Comparison of ENCODE assay signal across 8 cellular contexts in genomic region chr9:129141066-129142041, GRCh38. TPM values are rescaled to one million over a fixed set of nuclear protein-coding genes. Genes with fewer than 3 reads are reported as not detected.
DNase-seq lines count a peak whose midpoint lies in the region; ATAC-seq and TF ChIP-seq lines count a peak whose summit lies in the region.

No MANE protein-coding gene starts in this region.

- intact Hi-C loops in posterior vena cava (cut with DNase I) = loop anchor here (5.0 to 10.0 kb wide), 4 partner anchors 36 to 356 kb away; partner anchors contain the start of gene IER5L (in 1 of the 2)

- DNase-seq in DMS79 treated with DMSO at 0.1 percent for 48 hours (lab: John Stamatoyannopoulos, UW) (peak; percentile 69), T-cell (peak in 1 of 34 experiments; percentile 31), endothelial cell (ENCODE audit: low spot score) (no peak), midbrain (lab: John Stamatoyannopoulos, UW) (peak; percentile 26), type B pancreatic cell (ENCODE audit: extremely low spot score, unreplicated experiment) (no peak), posterior vena cava (ENCODE audit: low spot score) (no peak)

- H3K9me3 Mint-ChIP-seq in T-cell = no peaks in the 10 kb centered on the region
- H3K9me3 Mint-ChIP-seq in endothelial cell (ENCODE audit: unreplicated experiment) = no peaks in the 10 kb centered on the region
- no peaks in the 10 kb centered on the region for H3K9me3 Mint-ChIP-seq in type B pancreatic cell

- H3K27ac Mint-ChIP-seq in T-cell (peak overlapping the region; percentile 92 to 99), endothelial cell (ENCODE audit: unreplicated experiment) (peak overlapping the region; percentile 100), type B pancreatic cell (peak overlapping the region; percentile 99)

- H3K4me3 Mint-ChIP-seq in T-cell (peak overlapping the region; percentile 80 to 90 (median 86)), endothelial cell (ENCODE audit: unreplicated experiment) (peak overlapping the region; percentile 74), type B pancreatic cell (peak overlapping the region; percentile 88)

- H3K4me1 Mint-ChIP-seq in T-cell = peaks cover 29 to 41% (median 37%) of the 10 kb centered on the region in 3 donors
- peaks cover 52% of the 10 kb centered on the region for H3K4me1 Mint-ChIP-seq in endothelial cell (ENCODE audit: unreplicated experiment)
- peaks cover 42% of the 10 kb centered on the region for H3K4me1 Mint-ChIP-seq in type B pancreatic cell (ENCODE audit: unreplicated experiment)

- CTCF ChIA-PET in T-cell (lab: Charles Lee) = interaction anchor here (0.5 to 3.3 kb wide), 8 partner anchors 9 to 578 kb away, joined by 4 to 45 read pairs (median 8); partner anchors contain the start of gene NTMT1 (in 1 of the 2)

- no peaks in the 10 kb centered on the region for H3K27me3 Mint-ChIP-seq in T-cell
- peaks cover 11% of the 10 kb centered on the region for H3K27me3 Mint-ChIP-seq in endothelial cell (ENCODE audit: unreplicated experiment)
- H3K27me3 Mint-ChIP-seq in type B pancreatic cell = no peaks in the 10 kb centered on the region

- ATAC-seq in HG02642 (IDR thresholded peaks at IDR 0.05; ENCODE audit: poor library complexity, unreplicated experiment) (peak; percentile 39), T-cell (replicated peaks in 1 of 4) (no peak), GM21381 (IDR thresholded peaks at IDR 0.05; ENCODE audit: unreplicated experiment) (no peak)

- POLR2A ChIA-PET in T-cell (lab: Charles Lee) = interaction anchor here in 1 of 2 donors (0.6 kb wide), 1 partner anchor 296 kb away, joined by 3 read pairs; no protein-coding TSS in a partner anchor

- H3K36me3 Mint-ChIP-seq in T-cell = peaks cover 21% of the 10 kb centered on the region
- peaks cover 14% of the 10 kb centered on the region for H3K36me3 Mint-ChIP-seq in endothelial cell (ENCODE audit: low read depth, unreplicated experiment)
- peaks cover 6% of the 10 kb centered on the region for H3K36me3 Mint-ChIP-seq in type B pancreatic cell

- TF ChIP-seq CTCF in endothelial cell (IDR thresholded peaks at IDR 0.05; ENCODE audit: unreplicated experiment) = no peak
- TF ChIP-seq CTCF in type B pancreatic cell (conservative IDR thresholded peaks at IDR 0.05) = no peak

RNA-seq across cellular contexts. Expression of gene PTPA, which starts 30.1 kb away (rescaled TPM):
- total RNA-seq in T-cell (10 to 100 TPM; 51.3 to 71.5 (median 65.5) TPM), endothelial cell (ENCODE audit: unreplicated experiment) (120 TPM), type B pancreatic cell (ENCODE audit: low replicate concordance) (102 and 115 TPM in 2 replicates), posterior vena cava (100 to 1,000 TPM in 1 of 2 donors, 10 to 100 TPM in 1; 82.4 to 100 TPM)

RNA-seq across cellular contexts. Expression of gene CRAT, which starts 30.8 kb away (rescaled TPM):
- 10 to 100 TPM in 4 of 5 donors, 1 to 10 TPM in 1; 6.6 to 17.5 (median 13.9) TPM for total RNA-seq in T-cell
- 42.9 TPM for total RNA-seq in endothelial cell (ENCODE audit: unreplicated experiment)
- 14.5 and 28.4 TPM in 2 replicates for total RNA-seq in type B pancreatic cell (ENCODE audit: low replicate concordance)
- 10 to 100 TPM; 53.8 to 59.5 TPM for total RNA-seq in posterior vena cava

RNA-seq across cellular contexts. Expression of gene IER5L, which starts 36.7 kb away (rescaled TPM):
- 1 to 10 TPM; 1.3 to 7.7 (median 6.7) TPM for total RNA-seq in T-cell
- 5.2 TPM for total RNA-seq in endothelial cell (ENCODE audit: unreplicated experiment)
- 22.3 and 37.5 TPM in 2 replicates for total RNA-seq in type B pancreatic cell (ENCODE audit: low replicate concordance)
- 10 to 100 TPM; 23.5 to 35.0 TPM for total RNA-seq in posterior vena cava

Comparison
In these comparisons a context has a peak if more than half of its experiments do, and no peak if none do; other contexts are left out.
1. DNase-seq: peak in DMS79 treated with DMSO at 0.1 percent for 48 hours (single experiment) and midbrain (single experiment); none in endothelial cell (single experiment), type B pancreatic cell (single experiment) and posterior vena cava (single experiment).
2. Peak in every context shown above with its lines, with median percentiles within 50 percentile points of each other: H3K27ac Mint-ChIP-seq and H3K4me3 Mint-ChIP-seq.